Comparison of ENCODE assay signal across 19 cellular contexts in genomic region chr9:124359841-124360240, GRCh38. TPM values are rescaled to one million over a fixed set of nuclear protein-coding genes. Genes with fewer than 3 reads are reported as not detected.
DNase-seq lines count a peak whose midpoint lies in the region; ATAC-seq, FAIRE-seq and TF ChIP-seq lines count a peak whose summit lies in the region.
"Had no signal": no experiment of that assay in that cellular context is flagged by ENCODE, and none has a peak within 500 bp of the region (broad histone marks: within the 10 kb centered on the region; RNA-seq: fewer than 3 reads in every experiment).

No MANE protein-coding gene starts in this region.

- peaks cover 11 to 14% of the 10 kb centered on the region in 2 experiments; a peak in 3 of 4 replicates for H3K36me3 ChIP-seq in GM12878 (ENCODE audit: control insufficient read depth in 2 of 2, insufficient read depth in 2 of 2, low read length in 1 of 2)

- no peak for TF ChIP-seq EP300 in GM12878 (IDR thresholded peaks at IDR 0.05; ENCODE audit: borderline replicate concordance in 1 of 2, control insufficient read depth in 1 of 2, low read depth in 2 of 2, low read length in 2 of 2)

- 0 out of 2 replicates have a peak, but pooled peaks cover 14% of the 10 kb centered on the region for H4K20me1 ChIP-seq in GM12878 (ENCODE audit: control insufficient read depth, insufficient read depth)

- no peak for FAIRE-seq in GM12878 (lab: Jason Lieb, UNC)
- FAIRE-seq: G401.6 had no signal

- in situ Hi-C loops in GM12878 (cut with MboI), result no loop called here

- H3K27me3 ChIP-seq in HL-60 (ENCODE audit: insufficient read depth, poor library complexity, severe bottlenecking) (no peaks in the 10 kb centered on the region), GM12878 (replicated peaks in 1 of 2; ENCODE audit: control insufficient read depth in 2 of 2, insufficient read depth in 2 of 2, low read length in 1 of 2) (no peaks in the 10 kb centered on the region)
- H3K27me3 ChIP-seq: BLaER1 had no signal

- H3K36me3 Mint-ChIP-seq in activated naive CD4-positive, alpha-beta T cell treated with anti-CD3 and anti-CD28 coated beads, Interleukin-2, amount 50 U/mL, for 24 hours, result peaks cover 1% of the 10 kb centered on the region
- peaks cover 2% of the 10 kb centered on the region for H3K36me3 Mint-ChIP-seq in activated naive CD4-positive, alpha-beta T cell treated with anti-CD3 and anti-CD28 coated beads for 36 hours (ENCODE audit: low read depth)
- H3K36me3 Mint-ChIP-seq in nephron progenitor cell (ENCODE audit: low read depth), result peaks cover 33% of the 10 kb centered on the region

- no peak overlapping the region for H3K9ac ChIP-seq in GM12878 (ENCODE audit: control insufficient read depth, insufficient read depth, low read length)

- no peaks in the 10 kb centered on the region for H3K27me3 Mint-ChIP-seq in activated naive CD4-positive, alpha-beta T cell treated with anti-CD3 and anti-CD28 coated beads, Interleukin-2, amount 50 U/mL, for 24 hours
- no peaks in the 10 kb centered on the region for H3K27me3 Mint-ChIP-seq in activated naive CD4-positive, alpha-beta T cell treated with anti-CD3 and anti-CD28 coated beads for 36 hours (ENCODE audit: low read depth)
- no peaks in the 10 kb centered on the region for H3K27me3 Mint-ChIP-seq in nephron progenitor cell (ENCODE audit: low read depth, poor library complexity)

- no peak for TF ChIP-seq CTCF in HL-60 (IDR thresholded peaks at IDR 0.05; ENCODE audit: insufficient read depth, low read length)
- TF ChIP-seq CTCF in GM12878 (IDR thresholded peaks at IDR 0.05 in 2 of 3, conservative IDR thresholded peaks at IDR 0.05 in 1 of 3; ENCODE audit: control insufficient read depth in 2 of 3, extremely low read depth in 1 of 3, insufficient read depth in 1 of 3, low read depth in 3 of 3, low read length in 3 of 3), result no peak
- TF ChIP-seq CTCF in nephron progenitor cell (IDR thresholded peaks at IDR 0.05), result no peak

- H3K9me3 ChIP-seq in GM12878 (replicated peaks; ENCODE audit: control insufficient read depth, insufficient read depth, low read length), result no peaks in the 10 kb centered on the region
- H3K9me3 ChIP-seq: BLaER1 had no signal

- POLR2A ChIA-PET in GM12878 (lab: Charles Lee), result no interaction called here

- TF ChIP-seq RAD21 in GM12878 (IDR thresholded peaks at IDR 0.05; ENCODE audit: insufficient read depth, low read depth, low read length), result no peak

- WGBS in GM12878 (ENCODE audit: insufficient coverage, insufficient replicate concordance, low lambda C conversion rate, missing lambda C conversion rate), result 94% methylated on average over 2 of the region's 2 CpGs

- SMC1A ChIA-PET in GM12878 (lab: Charles Lee; ENCODE audit: uncharacterized antibody, unreplicated experiment), result no interaction called here

- H3K4me1 ChIP-seq in GM12878 (ENCODE audit: control insufficient read depth, insufficient read depth, low read length), result no peaks in the 10 kb centered on the region

- ATAC-seq in GM12878 (no peak), HG03135 (IDR thresholded peaks at IDR 0.05; ENCODE audit: unreplicated experiment) (no peak)
- ATAC-seq: PC-3, SK-N-SH treated with all-trans-retinoic acid at 6 μM for 48 hours had no signal

- RAD21 ChIA-PET in GM12878 (lab: Charles Lee; ENCODE audit: unreplicated experiment), result no interaction called here

- H2AFZ ChIP-seq in GM12878 (ENCODE audit: control insufficient read depth, low read depth, low read length), result no peak overlapping the region

- H3K79me2 ChIP-seq in GM12878 (ENCODE audit: control insufficient read depth, insufficient read depth, low read length), result peaks cover 3% of the 10 kb centered on the region

- H3K27ac Mint-ChIP-seq in activated naive CD4-positive, alpha-beta T cell treated with anti-CD3 and anti-CD28 coated beads, Interleukin-2, amount 50 U/mL, for 24 hours, result peak overlapping the region; percentile 69
- no peak overlapping the region for H3K27ac Mint-ChIP-seq in activated naive CD4-positive, alpha-beta T cell treated with anti-CD3 and anti-CD28 coated beads for 36 hours
- peak overlapping the region; percentile 6 for H3K27ac Mint-ChIP-seq in nephron progenitor cell
- H3K27ac Mint-ChIP-seq: H9 had no signal

- peak overlapping the region; percentile 21; the same call in 1 of the 2 replicates for H3K27ac ChIP-seq in HL-60 (replicated peaks)
- H3K27ac ChIP-seq in GM12878 (ENCODE audit: control insufficient read depth, insufficient read depth), result no peak overlapping the region
- H3K27ac ChIP-seq: BLaER1, RWPE1 had no signal

- intact Hi-C loops in activated naive CD4-positive, alpha-beta T cell treated with anti-CD3 and anti-CD28 coated beads for 36 hours (cut with micrococcal nuclease), result no loop called here
- intact Hi-C loops in GM12878 (cut with micrococcal nuclease; ENCODE audit: unreplicated experiment), result loop anchor here (10.0 kb wide), 2 partner anchors 235 to 395 kb away; no protein-coding TSS in a partner anchor

- no TSS peak for BruUV-seq in GM12878 (replicated peaks; lab: Mats Ljungman, UMichigan)

- no peak overlapping the region for H3K4me3 ChIP-seq in HL-60 (replicated peaks; ENCODE audit: insufficient read depth, low read length)
- H3K4me3 ChIP-seq in GM12878, result no peak overlapping the region
- H3K4me3 ChIP-seq: BLaER1 had no signal

- no peak for DNase-seq in activated naive CD4-positive, alpha-beta T cell treated with anti-CD3 and anti-CD28 coated beads for 36 hours
- DNase-seq in HL-60 (ENCODE audit: low read depth in 1 of 2, low spot score in 1 of 2), result no peak
- DNase-seq in GM12878 (ENCODE audit: low read depth, low spot score), result no peak
- no peak for DNase-seq in nephron progenitor cell
- DNase-seq in stimulated activated CD4-positive, alpha-beta T cell treated with anti-CD3 and anti-CD28 coated beads, Interleukin-2, amount 100 ng/mL, for 24 hours, result no peak
- DNase-seq in DMS53 (lab: John Stamatoyannopoulos, UW), result no peak
- DNase-seq: DMS 273 treated with DMSO at 0.1 percent for 48 hours, H9, NCI-H1105 treated with DMSO at 0.1 percent for 48 hours, NCI-H1694, NCI-H510A treated with DMSO at 0.1 percent for 48 hours, PC-3, SIG-M5 had no signal

- no peak overlapping the region for H3K4me3 Mint-ChIP-seq in activated naive CD4-positive, alpha-beta T cell treated with anti-CD3 and anti-CD28 coated beads, Interleukin-2, amount 50 U/mL, for 24 hours
- no peak overlapping the region for H3K4me3 Mint-ChIP-seq in activated naive CD4-positive, alpha-beta T cell treated with anti-CD3 and anti-CD28 coated beads for 36 hours
- H3K4me3 Mint-ChIP-seq in nephron progenitor cell, result no peak overlapping the region
- H3K4me3 Mint-ChIP-seq: H9 had no signal

- CTCF ChIA-PET in activated naive CD4-positive, alpha-beta T cell treated with anti-CD3 and anti-CD28 coated beads for 36 hours (lab: Charles Lee), result no interaction called here
- CTCF ChIA-PET in GM12878 (lab: Yijun Ruan, JAX), result no interaction called here

- no peak overlapping the region for H3K4me2 ChIP-seq in GM12878 (ENCODE audit: control insufficient read depth, insufficient read depth)
- H3K4me2 ChIP-seq: BLaER1 had no signal

- H3K9me3 Mint-ChIP-seq in activated naive CD4-positive, alpha-beta T cell treated with anti-CD3 and anti-CD28 coated beads, Interleukin-2, amount 50 U/mL, for 24 hours, result no peaks in the 10 kb centered on the region
- H3K9me3 Mint-ChIP-seq in activated naive CD4-positive, alpha-beta T cell treated with anti-CD3 and anti-CD28 coated beads for 36 hours, result no peaks in the 10 kb centered on the region
- no peaks in the 10 kb centered on the region for H3K9me3 Mint-ChIP-seq in nephron progenitor cell
- H3K9me3 Mint-ChIP-seq: H9 had no signal

- no peak for TF ChIP-seq POLR2A in GM12878 (IDR thresholded peaks at IDR 0.05; ENCODE audit: low read depth, low read length)

- peaks cover 53% of the 10 kb centered on the region for H3K4me1 Mint-ChIP-seq in activated naive CD4-positive, alpha-beta T cell treated with anti-CD3 and anti-CD28 coated beads, Interleukin-2, amount 50 U/mL, for 24 hours
- H3K4me1 Mint-ChIP-seq in activated naive CD4-positive, alpha-beta T cell treated with anti-CD3 and anti-CD28 coated beads for 36 hours (ENCODE audit: low read depth), result peaks cover 24% of the 10 kb centered on the region
- H3K4me1 Mint-ChIP-seq in nephron progenitor cell, result peaks cover 18% of the 10 kb centered on the region

TF ChIP-seq in GM12878, 131 proteins besides CTCF, POLR2A, EP300 and RAD21:
- TF ChIP-seq SMAD5 (IDR thresholded peaks at IDR 0.05; ENCODE audit: low read depth) (no peak), POLR2AphosphoS5 (IDR thresholded peaks at IDR 0.05; ENCODE audit: low read length) (0 out of 2 replicates have a peak, but pooled peaks have one; percentile 8)

RNA-seq across cellular contexts. Expression of gene PSMB7, which starts 55.4 kb away (rescaled TPM):
- total RNA-seq in activated naive CD4-positive, alpha-beta T cell treated with anti-CD3 and anti-CD28 coated beads for 36 hours, result 100 to 1,000 TPM; 161 to 167 TPM
- total RNA-seq in GM12878 (2013; cell fraction: nucleolus; rRNA removed), result 61.4 and 63.7 TPM in 2 replicates
- 201 and 216 TPM in 2 replicates for total RNA-seq in GM12878 (2014; rRNA removed)
- total RNA-seq in GM12878 (2014; rRNA removed; fragmentation: Illumina TruSeq; extraction: Trizol), result 199 and 206 TPM in 2 replicates
- total RNA-seq in GM12878 (2021), result 172 and 174 TPM in 2 replicates
- 150 TPM for polyA plus RNA-seq in GM12878 (2011; ENCODE audit: low read depth)
- 305 and 346 TPM in 2 replicates for polyA plus RNA-seq in GM12878 (2011; rRNA removed)
- polyA plus RNA-seq in GM12878 (2011; cell fraction: cytosol; rRNA removed), result 311 and 333 TPM in 2 replicates
- polyA plus RNA-seq in GM12878 (2011; cell fraction: nucleus; rRNA removed), result 130 and 140 TPM in 2 replicates
- 152 and 158 TPM in 2 replicates for polyA plus RNA-seq in GM12878 (2012)
- 215 and 249 TPM in 2 replicates for polyA plus RNA-seq in GM12878 (2014; fragmentation: Illumina TruSeq; extraction: Trizol)
- 100 to 1,000 TPM; 441 to 564 TPM for polyA plus RNA-seq in GM12878 (2014; fragmentation: Nextera tagmentation; extraction: Ambion mirVana)
- 230 and 233 TPM in 2 replicates for polyA plus RNA-seq in GM12878 (2014; rRNA removed)
- polyA plus RNA-seq in GM12878 (2016; fragmentation: Nextera tagmentation; extraction: Ambion mirVana), result 100 to 1,000 TPM; 303 to 315 TPM
- polyA minus RNA-seq in GM12878 (2011; rRNA and poly(A)+ RNA removed), result 240 and 267 TPM in 2 replicates
- 56.8 and 64.5 TPM in 2 replicates for polyA minus RNA-seq in GM12878 (2011; cell fraction: cytosol; rRNA and poly(A)+ RNA removed)
- polyA minus RNA-seq in GM12878 (2011; cell fraction: nucleus; rRNA and poly(A)+ RNA removed), result 47.9 and 67.7 TPM in 2 replicates
